ENCODE assay signal across 2 cellular contexts in the genomic region with DNA sequence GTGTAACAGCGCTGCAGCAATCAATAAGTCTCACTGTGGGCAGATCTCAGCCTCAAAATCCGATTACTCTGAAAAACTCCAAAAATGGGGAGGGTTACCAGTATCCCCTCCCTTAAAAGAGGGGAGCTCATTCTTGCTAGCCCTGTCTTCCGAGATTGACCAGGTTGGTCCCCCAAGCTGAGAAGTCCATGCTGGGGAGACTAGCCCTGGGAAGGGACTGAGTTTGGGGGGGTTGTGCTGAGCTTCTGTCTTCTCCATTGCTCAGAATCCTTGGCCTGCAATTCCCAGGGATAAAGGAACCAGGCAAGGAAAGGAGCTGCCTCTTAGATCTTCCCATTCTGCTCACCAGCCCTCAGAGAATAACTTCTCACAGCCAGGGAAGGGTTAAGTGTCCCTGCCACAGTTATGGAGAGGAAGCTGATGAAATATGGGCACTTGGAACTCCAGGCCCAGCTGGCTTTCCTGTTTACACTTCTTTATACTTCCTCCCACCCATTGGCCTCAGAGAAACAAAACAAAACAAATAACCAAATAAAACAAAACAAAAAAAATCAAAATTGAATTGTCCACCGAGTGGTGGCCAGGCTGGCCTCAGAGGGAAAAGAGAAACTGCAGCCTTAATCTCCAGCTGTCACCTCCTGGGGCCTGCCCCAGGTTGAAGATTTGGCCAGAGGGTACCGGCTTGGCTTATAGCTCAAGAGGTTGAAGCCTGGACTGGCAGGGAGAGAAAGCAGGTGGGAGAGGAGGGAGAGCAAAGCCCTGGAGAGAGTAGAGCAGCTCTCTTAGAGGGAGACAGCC.
TF ChIP-seq lines count a peak whose summit lies in the region.

No MANE protein-coding gene starts in this region.

TF ChIP-seq in HCT116, 20 proteins besides CTCF, POLR2A, EP300 and RAD21:
- TF ChIP-seq, protein P1, sequence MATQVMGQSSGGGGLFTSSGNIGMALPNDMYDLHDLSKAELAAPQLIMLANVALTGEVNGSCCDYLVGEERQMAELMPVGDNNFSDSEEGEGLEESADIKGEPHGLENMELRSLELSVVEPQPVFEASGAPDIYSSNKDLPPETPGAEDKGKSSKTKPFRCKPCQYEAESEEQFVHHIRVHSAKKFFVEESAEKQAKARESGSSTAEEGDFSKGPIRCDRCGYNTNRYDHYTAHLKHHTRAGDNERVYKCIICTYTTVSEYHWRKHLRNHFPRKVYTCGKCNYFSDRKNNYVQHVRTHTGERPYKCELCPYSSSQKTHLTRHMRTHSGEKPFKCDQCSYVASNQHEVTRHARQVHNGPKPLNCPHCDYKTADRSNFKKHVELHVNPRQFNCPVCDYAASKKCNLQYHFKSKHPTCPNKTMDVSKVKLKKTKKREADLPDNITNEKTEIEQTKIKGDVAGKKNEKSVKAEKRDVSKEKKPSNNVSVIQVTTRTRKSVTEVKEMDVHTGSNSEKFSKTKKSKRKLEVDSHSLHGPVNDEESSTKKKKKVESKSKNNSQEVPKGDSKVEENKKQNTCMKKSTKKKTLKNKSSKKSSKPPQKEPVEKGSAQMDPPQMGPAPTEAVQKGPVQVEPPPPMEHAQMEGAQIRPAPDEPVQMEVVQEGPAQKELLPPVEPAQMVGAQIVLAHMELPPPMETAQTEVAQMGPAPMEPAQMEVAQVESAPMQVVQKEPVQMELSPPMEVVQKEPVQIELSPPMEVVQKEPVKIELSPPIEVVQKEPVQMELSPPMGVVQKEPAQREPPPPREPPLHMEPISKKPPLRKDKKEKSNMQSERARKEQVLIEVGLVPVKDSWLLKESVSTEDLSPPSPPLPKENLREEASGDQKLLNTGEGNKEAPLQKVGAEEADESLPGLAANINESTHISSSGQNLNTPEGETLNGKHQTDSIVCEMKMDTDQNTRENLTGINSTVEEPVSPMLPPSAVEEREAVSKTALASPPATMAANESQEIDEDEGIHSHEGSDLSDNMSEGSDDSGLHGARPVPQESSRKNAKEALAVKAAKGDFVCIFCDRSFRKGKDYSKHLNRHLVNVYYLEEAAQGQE (IDR thresholded peaks at IDR 0.05; ENCODE audit: low read depth): no peak
- no peak for TF ChIP-seq ZFX (IDR thresholded peaks at IDR 0.05)
- TF ChIP-seq, protein P2, sequence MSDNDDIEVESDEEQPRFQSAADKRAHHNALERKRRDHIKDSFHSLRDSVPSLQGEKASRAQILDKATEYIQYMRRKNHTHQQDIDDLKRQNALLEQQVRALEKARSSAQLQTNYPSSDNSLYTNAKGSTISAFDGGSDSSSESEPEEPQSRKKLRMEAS (IDR thresholded peaks at IDR 0.05): no peak
- TF ChIP-seq, protein P3, sequence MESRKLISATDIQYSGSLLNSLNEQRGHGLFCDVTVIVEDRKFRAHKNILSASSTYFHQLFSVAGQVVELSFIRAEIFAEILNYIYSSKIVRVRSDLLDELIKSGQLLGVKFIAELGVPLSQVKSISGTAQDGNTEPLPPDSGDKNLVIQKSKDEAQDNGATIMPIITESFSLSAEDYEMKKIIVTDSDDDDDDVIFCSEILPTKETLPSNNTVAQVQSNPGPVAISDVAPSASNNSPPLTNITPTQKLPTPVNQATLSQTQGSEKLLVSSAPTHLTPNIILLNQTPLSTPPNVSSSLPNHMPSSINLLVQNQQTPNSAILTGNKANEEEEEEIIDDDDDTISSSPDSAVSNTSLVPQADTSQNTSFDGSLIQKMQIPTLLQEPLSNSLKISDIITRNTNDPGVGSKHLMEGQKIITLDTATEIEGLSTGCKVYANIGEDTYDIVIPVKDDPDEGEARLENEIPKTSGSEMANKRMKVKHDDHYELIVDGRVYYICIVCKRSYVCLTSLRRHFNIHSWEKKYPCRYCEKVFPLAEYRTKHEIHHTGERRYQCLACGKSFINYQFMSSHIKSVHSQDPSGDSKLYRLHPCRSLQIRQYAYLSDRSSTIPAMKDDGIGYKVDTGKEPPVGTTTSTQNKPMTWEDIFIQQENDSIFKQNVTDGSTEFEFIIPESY (IDR thresholded peaks at IDR 0.05; ENCODE audit: extremely low read depth, insufficient replicate concordance, low read length): no peak
- no peak for TF ChIP-seq TCF7L2 (IDR thresholded peaks at IDR 0.05; ENCODE audit: borderline replicate concordance, extremely low read depth, insufficient read depth, insufficient read length)

TF ChIP-seq in WTC11, 78 proteins besides CTCF, POLR2A, EP300 and RAD21 (continued from another document):
- TF ChIP-seq, protein P4, sequence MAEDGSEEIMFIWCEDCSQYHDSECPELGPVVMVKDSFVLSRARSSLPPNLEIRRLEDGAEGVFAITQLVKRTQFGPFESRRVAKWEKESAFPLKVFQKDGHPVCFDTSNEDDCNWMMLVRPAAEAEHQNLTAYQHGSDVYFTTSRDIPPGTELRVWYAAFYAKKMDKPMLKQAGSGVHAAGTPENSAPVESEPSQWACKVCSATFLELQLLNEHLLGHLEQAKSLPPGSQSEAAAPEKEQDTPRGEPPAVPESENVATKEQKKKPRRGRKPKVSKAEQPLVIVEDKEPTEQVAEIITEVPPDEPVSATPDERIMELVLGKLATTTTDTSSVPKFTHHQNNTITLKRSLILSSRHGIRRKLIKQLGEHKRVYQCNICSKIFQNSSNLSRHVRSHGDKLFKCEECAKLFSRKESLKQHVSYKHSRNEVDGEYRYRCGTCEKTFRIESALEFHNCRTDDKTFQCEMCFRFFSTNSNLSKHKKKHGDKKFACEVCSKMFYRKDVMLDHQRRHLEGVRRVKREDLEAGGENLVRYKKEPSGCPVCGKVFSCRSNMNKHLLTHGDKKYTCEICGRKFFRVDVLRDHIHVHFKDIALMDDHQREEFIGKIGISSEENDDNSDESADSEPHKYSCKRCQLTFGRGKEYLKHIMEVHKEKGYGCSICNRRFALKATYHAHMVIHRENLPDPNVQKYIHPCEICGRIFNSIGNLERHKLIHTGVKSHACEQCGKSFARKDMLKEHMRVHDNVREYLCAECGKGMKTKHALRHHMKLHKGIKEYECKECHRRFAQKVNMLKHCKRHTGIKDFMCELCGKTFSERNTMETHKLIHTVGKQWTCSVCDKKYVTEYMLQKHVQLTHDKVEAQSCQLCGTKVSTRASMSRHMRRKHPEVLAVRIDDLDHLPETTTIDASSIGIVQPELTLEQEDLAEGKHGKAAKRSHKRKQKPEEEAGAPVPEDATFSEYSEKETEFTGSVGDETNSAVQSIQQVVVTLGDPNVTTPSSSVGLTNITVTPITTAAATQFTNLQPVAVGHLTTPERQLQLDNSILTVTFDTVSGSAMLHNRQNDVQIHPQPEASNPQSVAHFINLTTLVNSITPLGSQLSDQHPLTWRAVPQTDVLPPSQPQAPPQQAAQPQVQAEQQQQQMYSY (CRISPR knock-in tag; IDR thresholded peaks at IDR 0.05): no peak
- no peak for TF ChIP-seq TP53 (CRISPR knock-in tag; IDR thresholded peaks at IDR 0.05)
- TF ChIP-seq KAT7 (CRISPR knock-in tag; IDR thresholded peaks at IDR 0.05; ENCODE audit: borderline replicate concordance): no peak
- TF ChIP-seq ETV6 (CRISPR knock-in tag; IDR thresholded peaks at IDR 0.05): no peak
- TF ChIP-seq, protein P5, sequence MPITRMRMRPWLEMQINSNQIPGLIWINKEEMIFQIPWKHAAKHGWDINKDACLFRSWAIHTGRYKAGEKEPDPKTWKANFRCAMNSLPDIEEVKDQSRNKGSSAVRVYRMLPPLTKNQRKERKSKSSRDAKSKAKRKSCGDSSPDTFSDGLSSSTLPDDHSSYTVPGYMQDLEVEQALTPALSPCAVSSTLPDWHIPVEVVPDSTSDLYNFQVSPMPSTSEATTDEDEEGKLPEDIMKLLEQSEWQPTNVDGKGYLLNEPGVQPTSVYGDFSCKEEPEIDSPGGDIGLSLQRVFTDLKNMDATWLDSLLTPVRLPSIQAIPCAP (CRISPR knock-in tag; IDR thresholded peaks at IDR 0.05): no peak
- TF ChIP-seq MYBL2 (CRISPR knock-in tag; IDR thresholded peaks at IDR 0.05): no peak
